19 cellular contexts compared by ENCODE assay signal in the genomic region with DNA sequence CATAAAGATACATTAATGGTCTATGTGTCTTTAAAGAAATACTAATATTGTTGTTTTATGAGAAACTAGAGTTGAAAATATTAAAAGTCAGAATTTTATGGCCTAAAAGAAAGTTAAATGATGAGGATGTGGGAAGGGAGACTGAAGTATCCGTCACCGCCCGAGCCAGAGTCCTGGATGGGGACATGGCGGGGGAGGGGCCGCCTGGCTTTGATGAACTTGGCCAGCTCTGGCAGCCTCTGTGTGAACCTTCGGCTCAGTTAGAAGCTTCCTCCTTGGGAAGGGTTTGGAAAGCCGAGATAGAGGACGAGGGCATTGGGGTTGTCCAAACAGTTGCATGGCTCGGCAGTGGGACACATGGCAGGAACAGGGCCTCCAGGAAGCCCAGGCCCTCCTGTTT. TPM values are rescaled to one million over a fixed set of nuclear protein-coding genes. Genes with fewer than 3 reads are reported as not detected.
"Had no signal": no experiment of that assay in that cellular context is flagged by ENCODE, and none has a peak within 500 bp of the region (broad histone marks: within the 10 kb centered on the region; RNA-seq: fewer than 3 reads in every experiment).

No MANE protein-coding gene starts in this region.

- H3K27ac ChIP-seq: left lung, neural progenitor cell, pancreas had no signal

- ATAC-seq: activated CD8-positive, alpha-beta memory T cell treated with anti-CD3 and anti-CD28 coated beads, Interleukin-2, amount 10 ng/mL, durations not matched to agents 7 days and 5 days; activated naive CD4-positive, alpha-beta T cell treated with anti-CD3 and anti-CD28 coated beads, Interleukin-2, amount 50 U/mL, for 72 hours; left lung; stimulated activated memory B cell treated with anti-CD40 and anti-IgM and Interleukin-4, amounts not matched to agents 10 μg/mL and 1 μg/mL and 100 μg/mL, for 72 hours had no signal

- H3K36me3 ChIP-seq: left lung, neural progenitor cell, pancreas had no signal

- H3K4me1 ChIP-seq: left lung, neural progenitor cell, pancreas had no signal

- DNase-seq: activated CD4-positive, alpha-beta T cell treated with anti-CD3 and anti-CD28 coated beads, Interleukin-2, amount 50 U/mL, for 4 hours; activated CD4-positive, CD25-positive, alpha-beta regulatory T cell treated with anti-CD3 and anti-CD28 coated beads, Interleukin-2, amount 50 U/mL, for 72 hours; activated CD8-positive, alpha-beta memory T cell treated with anti-CD3 and anti-CD28 coated beads, Interleukin-2, amount 10 ng/mL, durations not matched to agents 7 days and 5 days; activated effector memory CD4-positive, alpha-beta T cell treated with anti-CD3 and anti-CD28 coated beads, Interleukin-2, amount 50 U/mL, for 16 hours; activated T-cell treated with anti-CD3 and anti-CD28 coated beads, Interleukin-2, amount 50 U/mL, for 24 hours; amniotic stem cell; erythroblast; immature natural killer cell; left lung; mesenchymal stem cell; pancreas; T-helper 2 cell; trophoblast cell had no signal

- H3K27me3 ChIP-seq: pancreas had no signal

- H3K4me3 ChIP-seq: left lung, neural progenitor cell, pancreas had no signal

- FAIRE-seq: pancreas, TTC549 had no signal

- H3K9me3 ChIP-seq: left lung, pancreas had no signal

RNA-seq across cellular contexts. Expression of a gene that starts 6.8 kb away (rescaled TPM):
- total RNA-seq: activated CD8-positive, alpha-beta memory T cell treated with anti-CD3 and anti-CD28 coated beads, Interleukin-2, amount 10 ng/mL, durations not matched to agents 7 days and 5 days; activated naive CD4-positive, alpha-beta T cell treated with anti-CD3 and anti-CD28 coated beads, Interleukin-2, amount 50 U/mL, for 72 hours; renal cortical epithelial cell; subcutaneous adipose tissue had no signal
- polyA plus RNA-seq: immature natural killer cell had no signal

RNA-seq across cellular contexts. Expression of a gene that starts 41.7 kb away (rescaled TPM):
- total RNA-seq: activated CD8-positive, alpha-beta memory T cell treated with anti-CD3 and anti-CD28 coated beads, Interleukin-2, amount 10 ng/mL, durations not matched to agents 7 days and 5 days; activated naive CD4-positive, alpha-beta T cell treated with anti-CD3 and anti-CD28 coated beads, Interleukin-2, amount 50 U/mL, for 72 hours; renal cortical epithelial cell; subcutaneous adipose tissue had no signal
- polyA plus RNA-seq: immature natural killer cell had no signal
